ENCODE assay signal across 2 cellular contexts in genomic region chr9:70012569-70012968, GRCh38.
TF ChIP-seq lines count a peak whose summit lies in the region.

No MANE protein-coding gene starts in this region.

TF ChIP-seq in HCT116, 20 proteins besides CTCF, POLR2A, EP300 and RAD21:
- TF ChIP-seq REST (IDR thresholded peaks at IDR 0.05; ENCODE audit: low read depth), result no peak
- no peak for TF ChIP-seq EZH2phosphoT487 (IDR thresholded peaks at IDR 0.05; ENCODE audit: borderline replicate concordance)
- no peak for TF ChIP-seq SP1 (IDR thresholded peaks at IDR 0.05; ENCODE audit: low read depth)
- TF ChIP-seq POLR2AphosphoS5 (IDR thresholded peaks at IDR 0.05; ENCODE audit: low read depth, low read length), result no peak
- TF ChIP-seq EGR1 (IDR thresholded peaks at IDR 0.05; ENCODE audit: low read depth), result no peak
- TF ChIP-seq EZH2 (IDR thresholded peaks at IDR 0.05), result no peak
- TF ChIP-seq TCF7L2 (IDR thresholded peaks at IDR 0.05; ENCODE audit: borderline replicate concordance, extremely low read depth, insufficient read depth, insufficient read length), result no peak
- no peak for TF ChIP-seq SIN3A (IDR thresholded peaks at IDR 0.05; ENCODE audit: low read depth)
- TF ChIP-seq SRF (IDR thresholded peaks at IDR 0.05; ENCODE audit: low read depth), result no peak
- TF ChIP-seq CBX3 (IDR thresholded peaks at IDR 0.05; ENCODE audit: low read depth), result no peak
- no peak for TF ChIP-seq ELF1 (IDR thresholded peaks at IDR 0.05; ENCODE audit: borderline replicate concordance, low read depth)
- TF ChIP-seq ZBTB33 (IDR thresholded peaks at IDR 0.05; ENCODE audit: extremely low read depth, insufficient replicate concordance, low read length), result no peak
- no peak for TF ChIP-seq ZFX (IDR thresholded peaks at IDR 0.05)
TF ChIP-seq in HCT116: peak in this region for 0.

TF ChIP-seq in WTC11, 78 proteins besides CTCF, POLR2A, EP300 and RAD21 (continued from another document):
- TF ChIP-seq STAT6 (CRISPR knock-in tag; conservative IDR thresholded peaks at IDR 0.05; ENCODE audit: low read depth) (no peak), E2F1 (CRISPR knock-in tag; IDR thresholded peaks at IDR 0.05) (no peak), NR3C1 (CRISPR knock-in tag; conservative IDR thresholded peaks at IDR 0.05; ENCODE audit: low read depth) (no peak), ZSCAN18 (CRISPR knock-in tag; IDR thresholded peaks at IDR 0.05) (no peak), SP1 (CRISPR knock-in tag; conservative IDR thresholded peaks at IDR 0.05) (no peak), FOXP4 (CRISPR knock-in tag; IDR thresholded peaks at IDR 0.05) (no peak), GTF2I (CRISPR knock-in tag; conservative IDR thresholded peaks at IDR 0.05) (no peak), GRHL2 (CRISPR knock-in tag; IDR thresholded peaks at IDR 0.05; ENCODE audit: insufficient replicate concordance, severe bottlenecking) (no peak), AR (CRISPR knock-in tag; IDR thresholded peaks at IDR 0.05) (no peak), OVOL2 (CRISPR knock-in tag; IDR thresholded peaks at IDR 0.05; ENCODE audit: borderline replicate concordance) (no peak), GABPB1 (CRISPR knock-in tag; IDR thresholded peaks at IDR 0.05) (no peak), ESRRA (CRISPR knock-in tag; IDR thresholded peaks at IDR 0.05; ENCODE audit: borderline replicate concordance) (no peak)
